In the genomic region with DNA sequence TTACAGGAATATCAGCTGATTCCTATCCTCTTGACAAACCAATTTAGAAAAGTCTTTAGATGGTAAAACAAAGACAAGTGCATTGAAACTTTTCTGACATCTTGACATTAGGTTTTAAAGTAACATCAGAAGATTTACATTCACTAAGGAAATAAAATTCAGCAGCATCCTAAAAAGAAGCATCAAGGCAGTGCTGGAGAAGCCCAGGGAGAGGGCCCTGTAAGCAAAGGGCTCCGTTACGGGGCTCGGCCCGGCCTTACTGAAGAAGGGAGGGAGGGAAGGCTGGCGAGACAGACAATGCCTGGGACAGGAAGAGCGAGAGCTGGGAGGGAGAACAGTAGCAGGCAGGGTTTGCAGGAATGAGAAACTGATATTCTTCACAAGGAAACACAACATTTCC, we compare ENCODE assay signal across 1 cellular context.
TF ChIP-seq lines count a peak whose summit lies in the region.

No MANE protein-coding gene starts in this region.

TF ChIP-seq in K562, 482 proteins besides CTCF, POLR2A, EP300 and RAD21:
- peak; percentile 100 for TF ChIP-seq ZNF184 (CRISPR knock-in tag; IDR thresholded peaks at IDR 0.05)
- peak; percentile 79; the same call in 1 of the 2 replicates for TF ChIP-seq TRIM28 (IDR thresholded peaks at IDR 0.05)
- no peak for TF ChIP-seq ZNF436 (CRISPR knock-in tag; IDR thresholded peaks at IDR 0.05)
- TF ChIP-seq ZSCAN32 (CRISPR knock-in tag; IDR thresholded peaks at IDR 0.05), result no peak
- TF ChIP-seq, protein P1, sequence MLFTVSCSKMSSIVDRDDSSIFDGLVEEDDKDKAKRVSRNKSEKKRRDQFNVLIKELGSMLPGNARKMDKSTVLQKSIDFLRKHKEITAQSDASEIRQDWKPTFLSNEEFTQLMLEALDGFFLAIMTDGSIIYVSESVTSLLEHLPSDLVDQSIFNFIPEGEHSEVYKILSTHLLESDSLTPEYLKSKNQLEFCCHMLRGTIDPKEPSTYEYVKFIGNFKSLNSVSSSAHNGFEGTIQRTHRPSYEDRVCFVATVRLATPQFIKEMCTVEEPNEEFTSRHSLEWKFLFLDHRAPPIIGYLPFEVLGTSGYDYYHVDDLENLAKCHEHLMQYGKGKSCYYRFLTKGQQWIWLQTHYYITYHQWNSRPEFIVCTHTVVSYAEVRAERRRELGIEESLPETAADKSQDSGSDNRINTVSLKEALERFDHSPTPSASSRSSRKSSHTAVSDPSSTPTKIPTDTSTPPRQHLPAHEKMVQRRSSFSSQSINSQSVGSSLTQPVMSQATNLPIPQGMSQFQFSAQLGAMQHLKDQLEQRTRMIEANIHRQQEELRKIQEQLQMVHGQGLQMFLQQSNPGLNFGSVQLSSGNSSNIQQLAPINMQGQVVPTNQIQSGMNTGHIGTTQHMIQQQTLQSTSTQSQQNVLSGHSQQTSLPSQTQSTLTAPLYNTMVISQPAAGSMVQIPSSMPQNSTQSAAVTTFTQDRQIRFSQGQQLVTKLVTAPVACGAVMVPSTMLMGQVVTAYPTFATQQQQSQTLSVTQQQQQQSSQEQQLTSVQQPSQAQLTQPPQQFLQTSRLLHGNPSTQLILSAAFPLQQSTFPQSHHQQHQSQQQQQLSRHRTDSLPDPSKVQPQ (CRISPR knock-in tag; IDR thresholded peaks at IDR 0.05; ENCODE audit: borderline replicate concordance), result no peak
- TF ChIP-seq ZNF384 (IDR thresholded peaks at IDR 0.05; ENCODE audit: low read depth, low read length), result no peak
- 0 out of 3 replicates have a peak, but pooled peaks of 1 of the 2 experiments have one; percentile 42 for TF ChIP-seq CBX3 (IDR thresholded peaks at IDR 0.05; ENCODE audit: borderline replicate concordance in 1 of 2, low read length in 2 of 2)
- TF ChIP-seq HLTF (IDR thresholded peaks at IDR 0.05), result peak; percentile 86; the same call in 1 of the 2 replicates
- TF ChIP-seq MCM5 (IDR thresholded peaks at IDR 0.05; ENCODE audit: low read depth), result no peak
- TF ChIP-seq TAF15 (IDR thresholded peaks at IDR 0.05; ENCODE audit: low read depth, low read length), result no peak
- no peak for TF ChIP-seq TGIF2 (CRISPR knock-in tag; IDR thresholded peaks at IDR 0.05)
- TF ChIP-seq ZNF274 (IDR thresholded peaks at IDR 0.05; ENCODE audit: borderline replicate concordance, low read depth, low read length), result no peak
- TF ChIP-seq, protein P2, sequence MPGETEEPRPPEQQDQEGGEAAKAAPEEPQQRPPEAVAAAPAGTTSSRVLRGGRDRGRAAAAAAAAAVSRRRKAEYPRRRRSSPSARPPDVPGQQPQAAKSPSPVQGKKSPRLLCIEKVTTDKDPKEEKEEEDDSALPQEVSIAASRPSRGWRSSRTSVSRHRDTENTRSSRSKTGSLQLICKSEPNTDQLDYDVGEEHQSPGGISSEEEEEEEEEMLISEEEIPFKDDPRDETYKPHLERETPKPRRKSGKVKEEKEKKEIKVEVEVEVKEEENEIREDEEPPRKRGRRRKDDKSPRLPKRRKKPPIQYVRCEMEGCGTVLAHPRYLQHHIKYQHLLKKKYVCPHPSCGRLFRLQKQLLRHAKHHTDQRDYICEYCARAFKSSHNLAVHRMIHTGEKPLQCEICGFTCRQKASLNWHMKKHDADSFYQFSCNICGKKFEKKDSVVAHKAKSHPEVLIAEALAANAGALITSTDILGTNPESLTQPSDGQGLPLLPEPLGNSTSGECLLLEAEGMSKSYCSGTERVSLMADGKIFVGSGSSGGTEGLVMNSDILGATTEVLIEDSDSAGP (CRISPR knock-in tag; IDR thresholded peaks at IDR 0.05), result no peak
- TF ChIP-seq ZNF232 (CRISPR knock-in tag; IDR thresholded peaks at IDR 0.05), result no peak
- TF ChIP-seq SRSF1 (IDR thresholded peaks at IDR 0.05; ENCODE audit: low read depth, low read length), result no peak
- TF ChIP-seq ZFX (CRISPR knock-in tag; IDR thresholded peaks at IDR 0.05), result no peak
- TF ChIP-seq, protein P3, sequence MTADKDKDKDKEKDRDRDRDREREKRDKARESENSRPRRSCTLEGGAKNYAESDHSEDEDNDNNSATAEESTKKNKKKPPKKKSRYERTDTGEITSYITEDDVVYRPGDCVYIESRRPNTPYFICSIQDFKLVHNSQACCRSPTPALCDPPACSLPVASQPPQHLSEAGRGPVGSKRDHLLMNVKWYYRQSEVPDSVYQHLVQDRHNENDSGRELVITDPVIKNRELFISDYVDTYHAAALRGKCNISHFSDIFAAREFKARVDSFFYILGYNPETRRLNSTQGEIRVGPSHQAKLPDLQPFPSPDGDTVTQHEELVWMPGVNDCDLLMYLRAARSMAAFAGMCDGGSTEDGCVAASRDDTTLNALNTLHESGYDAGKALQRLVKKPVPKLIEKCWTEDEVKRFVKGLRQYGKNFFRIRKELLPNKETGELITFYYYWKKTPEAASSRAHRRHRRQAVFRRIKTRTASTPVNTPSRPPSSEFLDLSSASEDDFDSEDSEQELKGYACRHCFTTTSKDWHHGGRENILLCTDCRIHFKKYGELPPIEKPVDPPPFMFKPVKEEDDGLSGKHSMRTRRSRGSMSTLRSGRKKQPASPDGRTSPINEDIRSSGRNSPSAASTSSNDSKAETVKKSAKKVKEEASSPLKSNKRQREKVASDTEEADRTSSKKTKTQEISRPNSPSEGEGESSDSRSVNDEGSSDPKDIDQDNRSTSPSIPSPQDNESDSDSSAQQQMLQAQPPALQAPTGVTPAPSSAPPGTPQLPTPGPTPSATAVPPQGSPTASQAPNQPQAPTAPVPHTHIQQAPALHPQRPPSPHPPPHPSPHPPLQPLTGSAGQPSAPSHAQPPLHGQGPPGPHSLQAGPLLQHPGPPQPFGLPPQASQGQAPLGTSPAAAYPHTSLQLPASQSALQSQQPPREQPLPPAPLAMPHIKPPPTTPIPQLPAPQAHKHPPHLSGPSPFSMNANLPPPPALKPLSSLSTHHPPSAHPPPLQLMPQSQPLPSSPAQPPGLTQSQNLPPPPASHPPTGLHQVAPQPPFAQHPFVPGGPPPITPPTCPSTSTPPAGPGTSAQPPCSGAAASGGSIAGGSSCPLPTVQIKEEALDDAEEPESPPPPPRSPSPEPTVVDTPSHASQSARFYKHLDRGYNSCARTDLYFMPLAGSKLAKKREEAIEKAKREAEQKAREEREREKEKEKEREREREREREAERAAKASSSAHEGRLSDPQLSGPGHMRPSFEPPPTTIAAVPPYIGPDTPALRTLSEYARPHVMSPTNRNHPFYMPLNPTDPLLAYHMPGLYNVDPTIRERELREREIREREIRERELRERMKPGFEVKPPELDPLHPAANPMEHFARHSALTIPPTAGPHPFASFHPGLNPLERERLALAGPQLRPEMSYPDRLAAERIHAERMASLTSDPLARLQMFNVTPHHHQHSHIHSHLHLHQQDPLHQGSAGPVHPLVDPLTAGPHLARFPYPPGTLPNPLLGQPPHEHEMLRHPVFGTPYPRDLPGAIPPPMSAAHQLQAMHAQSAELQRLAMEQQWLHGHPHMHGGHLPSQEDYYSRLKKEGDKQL (CRISPR knock-in tag; IDR thresholded peaks at IDR 0.05; ENCODE audit: borderline replicate concordance), result no peak
- TF ChIP-seq HDAC6 (IDR thresholded peaks at IDR 0.05; ENCODE audit: low read depth, low read length), result no peak
- TF ChIP-seq MAFG (tag; conservative IDR thresholded peaks at IDR 0.05), result no peak
